In the genomic region with DNA sequence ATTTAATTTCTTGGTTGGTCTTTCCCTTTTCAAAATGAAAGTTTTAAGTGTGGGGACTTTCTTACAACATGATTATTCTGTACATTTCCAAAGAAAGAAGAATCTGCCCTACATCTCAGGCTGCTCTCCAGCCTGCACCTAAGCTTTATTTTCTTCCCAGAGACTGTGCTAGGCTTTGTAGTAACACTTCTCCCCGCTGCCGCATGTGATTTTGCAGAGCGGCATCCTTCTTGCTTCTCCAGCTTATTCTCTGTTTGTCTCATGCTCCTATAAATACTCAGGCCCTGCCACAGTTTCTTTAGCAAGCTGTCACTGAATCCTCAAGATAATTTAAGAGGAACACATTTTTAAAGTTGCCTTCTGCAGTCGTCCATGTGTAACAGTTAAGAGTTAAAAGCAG, we compare ENCODE assay signal across 13 cellular contexts. TPM values are rescaled to one million over a fixed set of nuclear protein-coding genes. Genes with fewer than 3 reads are reported as not detected.
DNase-seq lines count a peak whose midpoint lies in the region; ATAC-seq lines count a peak whose summit lies in the region.
"Had no signal": no experiment of that assay in that cellular context is flagged by ENCODE, and none has a peak within 500 bp of the region (broad histone marks: within the 10 kb centered on the region; RNA-seq: fewer than 3 reads in every experiment).

No MANE protein-coding gene starts in this region.

- ATAC-seq in HG02973 (IDR thresholded peaks at IDR 0.05; ENCODE audit: unreplicated experiment) (no peak), GM21619 (IDR thresholded peaks at IDR 0.05; ENCODE audit: unreplicated experiment) (no peak)
- ATAC-seq: CD8-positive, alpha-beta T cell had no signal

- DNase-seq in Ammon's horn (ENCODE audit: low spot score) (peak; percentile 30), inferior parietal cortex (ENCODE audit: extremely low spot score) (peak; percentile 58), occipital lobe (lab: John Stamatoyannopoulos, UW) (peak; percentile 12), NCI-H146 (lab: John Stamatoyannopoulos, UW) (no peak)
- DNase-seq: BE2C; Caco-2; CD8-positive, alpha-beta T cell; DMS153; GM23248; H7; HCEC 1CT had no signal

RNA-seq across cellular contexts. Expression of gene INSYN2A, which starts 53.6 kb away (rescaled TPM):
- 7.8 TPM for total RNA-seq in occipital lobe
- total RNA-seq: Caco-2; CD8-positive, alpha-beta T cell had no signal
